In genomic region chr2:108534577-108535379, GRCh38 we compare ENCODE assay signal across 7 cellular contexts. TPM values are rescaled to one million over a fixed set of nuclear protein-coding genes. Genes with fewer than 3 reads are reported as not detected.
DNase-seq lines count a peak whose midpoint lies in the region; ATAC-seq and TF ChIP-seq lines count a peak whose summit lies in the region.

No MANE protein-coding gene starts in this region.

- CTCF ChIA-PET in HEK293T (lab: Yijun Ruan, JAX), result interaction anchor here (0.7 to 1.4 kb wide), 2 partner anchors 15 to 49 kb away, joined by 3 to 5 read pairs; no protein-coding TSS in a partner anchor
- CTCF ChIA-PET in activated CD4-positive, alpha-beta T cell treated with anti-CD3 and anti-CD28 coated beads for 36 hours (lab: Charles Lee), result interaction anchor here (0.8 to 1.4 kb wide), 7 partner anchors 37 to 101 kb away, joined by 3 to 5 read pairs (median 3); partner anchors contain the start of gene GCC2

- peaks cover 44% of the 10 kb centered on the region for H3K4me1 Mint-ChIP-seq in activated CD4-positive, alpha-beta T cell treated with anti-CD3 and anti-CD28 coated beads for 36 hours

- 1% methylated on average over 50 of the region's 59 CpGs for WGBS in mesenchymal stem cell

- peak overlapping the region; percentile 86 for H2BK120ac ChIP-seq in mesenchymal stem cell (ENCODE audit: low read depth, low read length)

- POLR2A ChIA-PET in HEK293T (lab: Yijun Ruan, JAX), result interaction anchor here (0.7 to 2.0 kb wide), 7 partner anchors 9 to 218 kb away, joined by 3 to 8 read pairs (median 4); partner anchors contain the start of genes GCC2 and SULT1C4
- POLR2A ChIA-PET in activated CD4-positive, alpha-beta T cell treated with anti-CD3 and anti-CD28 coated beads for 36 hours (lab: Charles Lee), result interaction anchor here (0.6 kb wide), 1 partner anchor 18 kb away, joined by 3 read pairs; no protein-coding TSS in a partner anchor

- H3K9ac ChIP-seq in mesenchymal stem cell (ENCODE audit: low read length), result peak overlapping the region; percentile 93

- H3K4ac ChIP-seq in mesenchymal stem cell (ENCODE audit: low read depth in 1 of 2, low read length in 2 of 2), result no peak overlapping the region

- peak overlapping the region; percentile 24 for H3K4me2 ChIP-seq in mesenchymal stem cell (ENCODE audit: low read length, poor library complexity, severe bottlenecking)

- H2BK12ac ChIP-seq in mesenchymal stem cell (ENCODE audit: low read length in 2 of 2), result no peak overlapping the region

- intact Hi-C loops in activated CD4-positive, alpha-beta T cell treated with anti-CD3 and anti-CD28 coated beads for 36 hours (cut with DNase I, micrococcal nuclease), result loop anchor here (1.0 to 5.0 kb wide), 6 partner anchors 46 to 252 kb away; partner anchors contain the start of genes GCC2 (in 2 of the 2), CCDC138 (in 1 of the 2) and RANBP2 (in 1 of the 2)

- peaks cover 8% of the 10 kb centered on the region for H3K36me3 Mint-ChIP-seq in activated CD4-positive, alpha-beta T cell treated with anti-CD3 and anti-CD28 coated beads for 36 hours (ENCODE audit: low read depth)

- no peak overlapping the region for H2AFZ ChIP-seq in mesenchymal stem cell (ENCODE audit: low read depth, low read length)

- DNase-seq in HEK293T (ENCODE audit: extremely low spot score) (peak; percentile 36), M059J (ENCODE audit: low read depth) (peak; percentile 51), mesenchymal stem cell (peak; percentile 56)
- DNase-seq in activated CD4-positive, alpha-beta T cell treated with anti-CD3 and anti-CD28 coated beads for 36 hours, result peak; percentile 62
- peak; percentile 17 for DNase-seq in effector CD4-positive, alpha-beta T cell
- DNase-seq in stimulated activated CD8-positive, alpha-beta memory T cell treated with anti-CD3 and anti-CD28 coated beads, Interleukin-4, amount 100 ng/mL, for 24 hours (ENCODE audit: low read depth), result peak; percentile 22

- no peaks in the 10 kb centered on the region for H3K27me3 ChIP-seq in mesenchymal stem cell (ENCODE audit: control insufficient read depth in 1 of 2, insufficient read depth in 1 of 2, low read length in 2 of 2)

- H2BK5ac ChIP-seq in mesenchymal stem cell (ENCODE audit: low read depth, low read length, poor library complexity, severe bottlenecking), result peak overlapping the region; percentile 71

- H3K14ac ChIP-seq in mesenchymal stem cell (ENCODE audit: low read length in 2 of 2), result peak overlapping the region; percentile 74 to 93

- ATAC-seq in GM18499 (IDR thresholded peaks at IDR 0.05; ENCODE audit: insufficient read depth, unreplicated experiment), result peak; percentile 23
- ATAC-seq in activated CD4-positive, alpha-beta T cell treated with anti-CD3 and anti-CD28 coated beads for 36 hours, result peak; percentile 27

- peak overlapping the region; percentile 57 for H3K27ac ChIP-seq in mesenchymal stem cell (ENCODE audit: low read length, poor library complexity, severe bottlenecking)

- peak overlapping the region; percentile 81 for H3K27ac Mint-ChIP-seq in activated CD4-positive, alpha-beta T cell treated with anti-CD3 and anti-CD28 coated beads for 36 hours

- H3K79me1 ChIP-seq in mesenchymal stem cell (replicated peaks; ENCODE audit: low read length, poor library complexity, severe bottlenecking), result peaks cover 3% of the 10 kb centered on the region

- H4K8ac ChIP-seq in mesenchymal stem cell (ENCODE audit: low read length), result peak overlapping the region; percentile 49

- H3K4me3 ChIP-seq in mesenchymal stem cell (ENCODE audit: insufficient read depth in 1 of 2, low read depth in 1 of 2, low read length in 2 of 2), result peak overlapping the region; percentile 70 to 89

- H3K9me3 ChIP-seq in mesenchymal stem cell (ENCODE audit: control insufficient read depth, low read length), result no peaks in the 10 kb centered on the region

- peaks cover 4% of the 10 kb centered on the region for H3K4me1 ChIP-seq in mesenchymal stem cell (ENCODE audit: control insufficient read depth, insufficient read depth, low read depth, low read length)

- H3K36me3 ChIP-seq in mesenchymal stem cell (ENCODE audit: control insufficient read depth in 1 of 2, insufficient read depth in 2 of 2, low read depth in 1 of 2, low read length in 2 of 2), result peaks cover 0 to 3% of the 10 kb centered on the region in 2 experiments

- H4K91ac ChIP-seq in mesenchymal stem cell (ENCODE audit: low read length), result peak overlapping the region; percentile 25

- peak overlapping the region; percentile 23 for H2BK15ac ChIP-seq in mesenchymal stem cell (ENCODE audit: low read depth, poor library complexity, severe bottlenecking)

- no peaks in the 10 kb centered on the region for H3K9me3 Mint-ChIP-seq in activated CD4-positive, alpha-beta T cell treated with anti-CD3 and anti-CD28 coated beads for 36 hours (ENCODE audit: low read depth)

- H3K18ac ChIP-seq in mesenchymal stem cell (ENCODE audit: low read depth in 1 of 2, low read length in 2 of 2), result peak overlapping the region; percentile 73 to 74

- H3K23ac ChIP-seq in mesenchymal stem cell (ENCODE audit: low read length in 2 of 2), result peak overlapping the region in 1 of 2 experiments; percentile 77

- no peak overlapping the region for H2AK5ac ChIP-seq in mesenchymal stem cell (ENCODE audit: low read length, severe bottlenecking)

- peak overlapping the region; percentile 89 for H3K4me3 Mint-ChIP-seq in activated CD4-positive, alpha-beta T cell treated with anti-CD3 and anti-CD28 coated beads for 36 hours

- H3K27me3 Mint-ChIP-seq in activated CD4-positive, alpha-beta T cell treated with anti-CD3 and anti-CD28 coated beads for 36 hours, result no peaks in the 10 kb centered on the region

TF ChIP-seq in HEK293T, 16 proteins besides CTCF, POLR2A, EP300 and RAD21:
- TF ChIP-seq NFRKB (IDR thresholded peaks at IDR 0.05) (no peak), ARNT (IDR thresholded peaks at IDR 0.05) (no peak), ELF4 (IDR thresholded peaks at IDR 0.05) (no peak)

RNA-seq across cellular contexts. Expression of gene LIMS1, which starts 0.5 kb away (rescaled TPM):
- total RNA-seq in M059J (2014; rRNA removed; shearing (Covaris generic)), result 20.3 and 37.8 TPM in 2 replicates
- 10 to 100 TPM; 47.5 to 70.3 TPM for total RNA-seq in activated CD4-positive, alpha-beta T cell treated with anti-CD3 and anti-CD28 coated beads for 36 hours
- polyA plus RNA-seq in mesenchymal stem cell (2013, experiment 1 of 2), result 146 TPM
- polyA plus RNA-seq in mesenchymal stem cell (2013, experiment 2 of 2), result 150 TPM

Comparison
In these comparisons a context has a peak if more than half of its experiments do, and no peak if none do; other contexts are left out.
1. Peak in every context shown above with its lines: DNase-seq, ATAC-seq, H3K4me3 ChIP-seq and H3K27ac ChIP-seq.